ENCODE assay signal across 1 cellular context in the genomic region with DNA sequence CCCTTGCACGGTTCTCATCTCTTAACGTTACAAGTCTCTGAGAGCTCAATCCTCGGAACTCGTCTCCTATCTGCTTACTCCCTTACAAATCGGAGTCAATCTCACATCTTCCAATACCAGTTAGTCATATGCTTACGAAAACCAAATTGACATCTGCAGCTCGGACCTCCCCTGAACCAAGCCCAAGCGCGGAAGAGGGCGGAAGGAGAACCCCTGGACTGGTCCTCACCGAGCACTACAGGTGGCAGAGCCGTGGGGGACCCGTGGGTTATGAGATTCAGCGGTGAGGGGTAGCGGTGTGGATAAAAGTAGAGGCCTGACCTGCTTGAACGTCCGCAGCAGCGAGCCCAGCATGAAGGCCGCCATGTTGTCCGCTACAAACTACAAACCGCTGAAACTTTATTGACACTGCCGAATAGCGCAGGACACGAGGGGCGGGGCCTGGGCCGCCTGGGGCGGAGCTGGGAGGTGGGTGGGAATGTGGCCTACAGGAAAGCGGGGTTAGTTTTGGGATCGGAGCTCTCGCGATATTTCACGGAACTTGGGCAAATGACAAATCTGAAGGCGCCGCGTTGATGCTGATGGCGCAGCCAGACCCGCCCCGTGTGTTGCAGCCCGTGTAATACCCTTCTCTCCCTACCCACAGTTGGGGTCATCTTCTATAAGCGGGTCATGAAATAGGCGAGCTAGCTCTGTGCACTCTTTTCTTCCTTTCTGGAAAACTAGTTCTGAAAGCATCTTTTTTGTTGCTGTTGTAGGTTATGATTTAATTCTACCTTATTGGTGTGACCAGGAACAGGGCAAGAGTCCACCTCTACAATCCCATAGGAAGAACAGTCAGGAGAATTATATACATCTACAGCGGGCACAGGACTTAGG.
TF ChIP-seq lines count a peak whose summit lies in the region.

MRPS14 (minus strand) TSS at position 383 of the 879 bp plus-strand sequence; CDS start at position 366, 17 bp downstream.

TF ChIP-seq in HEK293, 187 proteins besides CTCF, POLR2A, EP300 and RAD21 (continued from another document):
- TF ChIP-seq, protein P1, sequence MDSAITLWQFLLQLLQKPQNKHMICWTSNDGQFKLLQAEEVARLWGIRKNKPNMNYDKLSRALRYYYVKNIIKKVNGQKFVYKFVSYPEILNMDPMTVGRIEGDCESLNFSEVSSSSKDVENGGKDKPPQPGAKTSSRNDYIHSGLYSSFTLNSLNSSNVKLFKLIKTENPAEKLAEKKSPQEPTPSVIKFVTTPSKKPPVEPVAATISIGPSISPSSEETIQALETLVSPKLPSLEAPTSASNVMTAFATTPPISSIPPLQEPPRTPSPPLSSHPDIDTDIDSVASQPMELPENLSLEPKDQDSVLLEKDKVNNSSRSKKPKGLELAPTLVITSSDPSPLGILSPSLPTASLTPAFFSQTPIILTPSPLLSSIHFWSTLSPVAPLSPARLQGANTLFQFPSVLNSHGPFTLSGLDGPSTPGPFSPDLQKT (IDR thresholded peaks at IDR 0.05; ENCODE audit: borderline replicate concordance, low read depth, low read length): no peak
- peak; percentile 81 for TF ChIP-seq GLIS1 (tag by site-specific recombination; IDR thresholded peaks at IDR 0.05)
- no peak for TF ChIP-seq ZNF26 (tag by site-specific recombination; IDR thresholded peaks at IDR 0.05)
- TF ChIP-seq KLF8 (tag by site-specific recombination; IDR thresholded peaks at IDR 0.05): peak; percentile 95
- TF ChIP-seq ZNF76 (tag by site-specific recombination; IDR thresholded peaks at IDR 0.05; ENCODE audit: borderline replicate concordance, low read depth): peak; percentile 81
- no peak for TF ChIP-seq ZNF426 (tag by site-specific recombination; IDR thresholded peaks at IDR 0.05)
- TF ChIP-seq ZNF514 (tag by site-specific recombination; IDR thresholded peaks at IDR 0.05): no peak
- TF ChIP-seq ZNF24 (tag by site-specific recombination; IDR thresholded peaks at IDR 0.05): peak; percentile 89
- peak; percentile 42; the same call in 1 of the 2 replicates for TF ChIP-seq ZSCAN5A (tag by site-specific recombination; IDR thresholded peaks at IDR 0.05)
- TF ChIP-seq ZNF776 (tag by site-specific recombination; IDR thresholded peaks at IDR 0.05; ENCODE audit: borderline replicate concordance): no peak
- no peak for TF ChIP-seq FEZF1 (tag by site-specific recombination; IDR thresholded peaks at IDR 0.05)
- TF ChIP-seq GLI2 (tag by site-specific recombination; IDR thresholded peaks at IDR 0.05; ENCODE audit: borderline replicate concordance, low read depth): no peak; the same call in 1 of the 2 replicates
- TF ChIP-seq ZNF239 (tag by site-specific recombination; IDR thresholded peaks at IDR 0.05): no peak
- peak; percentile 65; the same call in 1 of the 2 replicates for TF ChIP-seq ZNF394 (tag by site-specific recombination; IDR thresholded peaks at IDR 0.05; ENCODE audit: borderline replicate concordance)
- no peak for TF ChIP-seq ZNF248 (tag by site-specific recombination; IDR thresholded peaks at IDR 0.05)
- peak; percentile 60; the same call in 1 of the 2 replicates for TF ChIP-seq ZNF610 (tag by site-specific recombination; IDR thresholded peaks at IDR 0.05; ENCODE audit: borderline replicate concordance)
- TF ChIP-seq ZNF626 (tag by site-specific recombination; IDR thresholded peaks at IDR 0.05): no peak
- TF ChIP-seq ZNF530 (tag by site-specific recombination; IDR thresholded peaks at IDR 0.05; ENCODE audit: low read depth): no peak; the same call in 1 of the 2 replicates
- no peak for TF ChIP-seq ZNF768 (tag by site-specific recombination; IDR thresholded peaks at IDR 0.05)
- peak; percentile 65 for TF ChIP-seq ZNF600 (tag by site-specific recombination; IDR thresholded peaks at IDR 0.05)
- TF ChIP-seq SP2 (tag by site-specific recombination; IDR thresholded peaks at IDR 0.05): peak; percentile 85
- TF ChIP-seq ZNF302 (tag by site-specific recombination; IDR thresholded peaks at IDR 0.05; ENCODE audit: low read depth): no peak
- TF ChIP-seq ZNF16 (tag by site-specific recombination; IDR thresholded peaks at IDR 0.05; ENCODE audit: low read depth): no peak
- peak; percentile 100 for TF ChIP-seq OVOL3 (tag by site-specific recombination; IDR thresholded peaks at IDR 0.05)
- peak; percentile 30; the same call in 1 of the 2 replicates for TF ChIP-seq ZBTB8A (tag by site-specific recombination; IDR thresholded peaks at IDR 0.05)
- peak; percentile 55 for TF ChIP-seq KLF1 (tag by site-specific recombination; IDR thresholded peaks at IDR 0.05)
- TF ChIP-seq, protein P2, sequence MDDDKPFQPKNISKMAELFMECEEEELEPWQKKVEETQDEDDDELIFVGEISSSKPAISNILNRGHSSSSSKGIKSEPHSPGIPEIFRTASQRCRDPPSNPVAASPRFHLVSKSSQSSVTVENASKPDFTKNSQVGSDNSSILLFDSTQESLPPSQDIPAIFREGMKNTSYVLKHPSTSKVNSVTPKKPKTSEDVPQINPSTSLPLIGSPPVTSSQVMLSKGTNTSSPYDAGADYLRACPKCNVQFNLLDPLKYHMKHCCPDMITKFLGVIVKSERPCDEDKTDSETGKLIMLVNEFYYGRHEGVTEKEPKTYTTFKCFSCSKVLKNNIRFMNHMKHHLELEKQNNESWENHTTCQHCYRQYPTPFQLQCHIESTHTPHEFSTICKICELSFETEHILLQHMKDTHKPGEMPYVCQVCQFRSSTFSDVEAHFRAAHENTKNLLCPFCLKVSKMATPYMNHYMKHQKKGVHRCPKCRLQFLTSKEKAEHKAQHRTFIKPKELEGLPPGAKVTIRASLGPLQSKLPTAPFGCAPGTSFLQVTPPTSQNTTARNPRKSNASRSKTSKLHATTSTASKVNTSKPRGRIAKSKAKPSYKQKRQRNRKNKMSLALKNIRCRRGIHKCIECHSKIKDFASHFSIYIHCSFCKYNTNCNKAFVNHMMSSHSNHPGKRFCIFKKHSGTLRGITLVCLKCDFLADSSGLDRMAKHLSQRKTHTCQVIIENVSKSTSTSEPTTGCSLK (tag by site-specific recombination; IDR thresholded peaks at IDR 0.05): no peak
- peak; percentile 81 for TF ChIP-seq ZNF692 (tag by site-specific recombination; IDR thresholded peaks at IDR 0.05)
- TF ChIP-seq ZNF132 (tag by site-specific recombination; IDR thresholded peaks at IDR 0.05; ENCODE audit: borderline replicate concordance): no peak
- no peak for TF ChIP-seq OSR2 (tag by site-specific recombination; IDR thresholded peaks at IDR 0.05)
- TF ChIP-seq, protein P3, sequence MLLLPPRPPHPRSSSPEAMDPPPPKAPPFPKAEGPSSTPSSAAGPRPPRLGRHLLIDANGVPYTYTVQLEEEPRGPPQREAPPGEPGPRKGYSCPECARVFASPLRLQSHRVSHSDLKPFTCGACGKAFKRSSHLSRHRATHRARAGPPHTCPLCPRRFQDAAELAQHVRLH (tag by site-specific recombination; IDR thresholded peaks at IDR 0.05): peak; percentile 50; the same call in 1 of the 2 replicates
- peak; percentile 68 for TF ChIP-seq EGR2 (tag by site-specific recombination; IDR thresholded peaks at IDR 0.05; ENCODE audit: low read depth)
- TF ChIP-seq BCL11B (tag by site-specific recombination; IDR thresholded peaks at IDR 0.05; ENCODE audit: low read depth): no peak
TF ChIP-seq in HEK293: peak in this region for 62.
